ENCODE assay signal across 12 cellular contexts in the genomic region with DNA sequence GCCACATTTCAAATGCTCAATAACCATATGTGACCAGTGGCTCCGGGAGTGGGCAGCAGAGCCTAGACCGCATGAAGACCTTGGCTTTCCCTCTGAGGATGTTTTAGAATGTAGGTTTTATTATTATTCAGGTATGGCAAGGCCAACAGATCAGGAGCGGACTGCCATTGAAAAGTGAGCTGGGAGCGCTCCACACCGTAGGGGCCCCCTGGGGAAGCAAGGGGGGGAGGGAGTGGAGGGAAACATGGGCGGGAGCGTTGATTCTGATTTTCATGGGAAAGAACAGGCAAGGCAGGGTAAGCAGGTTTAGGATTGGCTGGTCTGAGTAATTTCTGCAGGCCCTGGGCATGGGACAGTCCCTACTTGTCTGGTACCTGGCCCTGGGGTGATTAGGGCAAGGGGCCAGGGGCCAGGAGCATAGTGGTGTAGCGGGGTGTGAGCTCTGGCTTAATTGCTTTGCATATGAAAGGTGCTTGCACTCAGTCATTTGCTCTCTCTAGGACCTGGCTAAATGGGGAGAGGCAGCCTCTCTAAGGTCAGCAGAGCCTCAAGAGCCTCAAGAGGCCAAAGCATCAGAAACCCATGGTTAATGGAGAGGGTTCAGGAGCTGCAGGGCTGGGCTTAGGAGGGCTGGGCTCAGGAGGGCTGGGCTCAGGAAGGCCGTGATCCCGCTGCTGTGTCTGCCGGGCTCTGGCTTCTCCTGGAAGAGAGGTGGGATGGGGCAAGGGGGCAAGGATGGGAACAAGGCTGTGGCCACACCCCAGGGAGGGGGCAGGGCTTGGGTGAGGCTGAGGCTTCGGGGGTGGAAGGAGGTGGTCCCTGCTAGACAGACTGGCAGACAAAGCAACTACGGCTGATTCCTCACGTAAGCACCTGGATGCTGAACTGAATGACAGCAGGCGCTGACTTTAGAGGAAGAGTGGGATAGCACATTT.
DNase-seq lines count a peak whose midpoint lies in the region; ATAC-seq and TF ChIP-seq lines count a peak whose summit lies in the region.
"Had no signal": no experiment of that assay in that cellular context is flagged by ENCODE, and none has a peak within 500 bp of the region (broad histone marks: within the 10 kb centered on the region; RNA-seq: fewer than 3 reads in every experiment).

No MANE protein-coding gene starts in this region.

- H3K4me2 ChIP-seq in BLaER1 = peak overlapping the region; percentile 65

- H3K27ac Mint-ChIP-seq in activated naive CD8-positive, alpha-beta T cell treated with anti-CD3 and anti-CD28 coated beads, Interleukin-2, amount 50 U/mL, for 24 hours = peak overlapping the region; percentile 34
- H3K27ac Mint-ChIP-seq in neural crest cell (ENCODE audit: unreplicated experiment) = peak overlapping the region; percentile 92
- H3K27ac Mint-ChIP-seq: activated T-cell treated with anti-CD3 and anti-CD28 coated beads, Interleukin-2, amount 50 U/mL, for 72 hours had no signal

- ATAC-seq in activated naive CD8-positive, alpha-beta T cell treated with anti-CD3 and anti-CD28 coated beads, Interleukin-2, amount 50 U/mL, for 24 hours = no peak
- ATAC-seq in mucosa of descending colon = no peak

- H3K27me3 Mint-ChIP-seq in activated naive CD8-positive, alpha-beta T cell treated with anti-CD3 and anti-CD28 coated beads, Interleukin-2, amount 50 U/mL, for 24 hours = no peaks in the 10 kb centered on the region
- H3K27me3 Mint-ChIP-seq in neural crest cell (ENCODE audit: low read depth) = no peaks in the 10 kb centered on the region

- no peaks in the 10 kb centered on the region for H3K9me3 ChIP-seq in BLaER1
- H3K9me3 ChIP-seq in mucosa of descending colon = no peaks in the 10 kb centered on the region

- no peaks in the 10 kb centered on the region for H3K36me3 ChIP-seq in BLaER1
- H3K36me3 ChIP-seq in mucosa of descending colon (ENCODE audit: low read depth) = no peaks in the 10 kb centered on the region

- no peak overlapping the region for H3K27ac ChIP-seq in BLaER1

- H3K36me3 Mint-ChIP-seq in activated naive CD8-positive, alpha-beta T cell treated with anti-CD3 and anti-CD28 coated beads, Interleukin-2, amount 50 U/mL, for 24 hours (ENCODE audit: low read depth) = no peaks in the 10 kb centered on the region
- no peaks in the 10 kb centered on the region for H3K36me3 Mint-ChIP-seq in neural crest cell (ENCODE audit: low read depth)

- H3K9me3 Mint-ChIP-seq in activated naive CD8-positive, alpha-beta T cell treated with anti-CD3 and anti-CD28 coated beads, Interleukin-2, amount 50 U/mL, for 24 hours = no peaks in the 10 kb centered on the region
- no peaks in the 10 kb centered on the region for H3K9me3 Mint-ChIP-seq in neural crest cell
- H3K9me3 Mint-ChIP-seq: activated T-cell treated with anti-CD3 and anti-CD28 coated beads, Interleukin-2, amount 50 U/mL, for 72 hours had no signal

- TF ChIP-seq CTCF in neural crest cell (conservative IDR thresholded peaks at IDR 0.05) = no peak
- TF ChIP-seq CTCF in mucosa of descending colon (IDR thresholded peaks at IDR 0.05) = no peak

- no peaks in the 10 kb centered on the region; the same call in 1 of the 2 replicates for H4K20me1 ChIP-seq in BLaER1

- peaks cover 10% of the 10 kb centered on the region for H3K4me1 ChIP-seq in BLaER1
- no peaks in the 10 kb centered on the region for H3K4me1 ChIP-seq in mucosa of descending colon (ENCODE audit: low read depth)

- intact Hi-C loops in mucosa of descending colon (cut with DNase I, micrococcal nuclease) = no loop called here

- H3K4me1 Mint-ChIP-seq in activated naive CD8-positive, alpha-beta T cell treated with anti-CD3 and anti-CD28 coated beads, Interleukin-2, amount 50 U/mL, for 24 hours = peaks cover 13% of the 10 kb centered on the region
- H3K4me1 Mint-ChIP-seq in neural crest cell = peaks cover 32% of the 10 kb centered on the region

- no peak overlapping the region for H3K4me3 ChIP-seq in BLaER1
- H3K4me3 ChIP-seq in mucosa of descending colon = no peak overlapping the region

- no peaks in the 10 kb centered on the region for H3K27me3 ChIP-seq in BLaER1

- no peak overlapping the region for H3K9ac ChIP-seq in BLaER1

- peak overlapping the region; percentile 34 for H3K4me3 Mint-ChIP-seq in activated naive CD8-positive, alpha-beta T cell treated with anti-CD3 and anti-CD28 coated beads, Interleukin-2, amount 50 U/mL, for 24 hours
- H3K4me3 Mint-ChIP-seq in neural crest cell = peak overlapping the region; percentile 81

- DNase-seq in activated naive CD8-positive, alpha-beta T cell treated with anti-CD3 and anti-CD28 coated beads, Interleukin-2, amount 50 U/mL, for 24 hours = no peak
- peak; percentile 64 for DNase-seq in iPS DF 19.7 (ENCODE audit: low read depth, low spot score)
- DNase-seq in neural crest cell (ENCODE audit: low read depth, low spot score) = no peak
- no peak for DNase-seq in hepatic stellate cell (ENCODE audit: low spot score)
- no peak for DNase-seq in T-helper 9 cell
- no peak for DNase-seq in HuH-7.5 (ENCODE audit: low spot score)
- DNase-seq in mucosa of descending colon = no peak
- DNase-seq: activated CD4-positive, CD25-positive, alpha-beta regulatory T cell; NCI-H1417; NCI-H526 treated with DMSO at 0.1 percent for 48 hours had no signal
